In the genomic region with DNA sequence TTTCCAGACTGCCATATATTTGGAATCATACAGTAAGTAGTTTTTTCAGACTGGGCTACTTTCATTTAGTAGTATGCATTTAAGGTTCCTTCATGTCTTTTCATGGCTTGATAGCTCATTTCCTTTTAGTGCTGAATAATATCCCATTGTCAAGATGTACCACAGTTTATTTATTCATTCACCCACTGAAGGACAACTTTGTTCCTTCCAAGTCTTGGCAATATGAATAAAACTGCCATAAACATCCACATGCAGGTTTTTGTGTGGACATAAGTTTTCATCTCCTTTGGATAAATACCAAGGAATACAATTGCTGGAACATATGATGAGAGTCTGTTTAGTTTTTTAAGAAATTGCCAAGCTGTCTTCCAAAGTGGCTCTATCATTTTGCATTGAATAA, we compare ENCODE assay signal across 20 cellular contexts.
DNase-seq lines count a peak whose midpoint lies in the region; ATAC-seq and TF ChIP-seq lines count a peak whose summit lies in the region.
"Had no signal": no experiment of that assay in that cellular context is flagged by ENCODE, and none has a peak within 500 bp of the region (broad histone marks: within the 10 kb centered on the region; RNA-seq: fewer than 3 reads in every experiment).

No MANE protein-coding gene starts in this region.

- ATAC-seq in GM18868 (IDR thresholded peaks at IDR 0.05; ENCODE audit: unreplicated experiment) = no peak
- no peak for ATAC-seq in GM18520 (IDR thresholded peaks at IDR 0.05; ENCODE audit: unreplicated experiment)

- TF ChIP-seq CTCF in astrocyte of the spinal cord (IDR thresholded peaks at IDR 0.05; ENCODE audit: low read depth, low read length) = no peak

- DNase-seq in RPMI7951 (ENCODE audit: low read depth) = peak; percentile 16
- peak; percentile 3 for DNase-seq in astrocyte of the spinal cord (ENCODE audit: low read depth, low spot score)
- DNase-seq in NCI-H526 treated with DMSO at 0.1 percent for 48 hours (lab: John Stamatoyannopoulos, UW) = no peak
- DNase-seq: 8988T; ACHN; BE2C; C1 segment of cervical spinal cord; CD4-positive, alpha-beta memory T cell; CD4-positive, CD25-positive, alpha-beta regulatory T cell; CD8-positive, alpha-beta memory T cell; COR-L47; DMS 273 treated with DMSO at 0.1 percent for 48 hours; DMS153; DMS53; DMS79; DND-41; GF-D8 had no signal

- in situ Hi-C loops in astrocyte of the spinal cord (cut with HindIII; ENCODE audit: low sequenced_read_pairs) = no loop called here

- no peak overlapping the region for H3K4me3 ChIP-seq in astrocyte of the spinal cord (ENCODE audit: low read depth, low read length)
- H3K4me3 ChIP-seq: BLaER1 had no signal
